In the genomic region with DNA sequence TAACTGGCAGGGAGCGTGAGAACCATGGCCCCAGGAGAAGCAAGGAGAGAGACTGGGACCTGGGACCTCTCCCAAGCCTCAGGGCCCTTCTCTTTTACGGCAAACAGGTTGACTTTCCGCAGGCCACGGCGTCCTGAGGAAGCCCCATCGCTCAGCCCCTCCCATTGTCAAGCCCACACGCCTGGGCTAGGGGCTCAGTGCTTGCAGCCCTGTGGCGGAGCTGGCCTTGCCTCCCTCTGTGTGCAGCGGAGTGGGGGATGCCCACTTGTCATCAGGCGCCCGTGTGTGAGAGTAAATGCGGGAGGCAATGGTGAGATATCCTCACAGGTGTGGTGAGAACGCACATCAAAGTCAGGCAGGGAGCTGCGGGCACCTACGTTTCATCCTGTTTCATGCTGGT, we compare ENCODE assay signal across 22 cellular contexts.
DNase-seq lines count a peak whose midpoint lies in the region; ATAC-seq and TF ChIP-seq lines count a peak whose summit lies in the region.
"Had no signal": no experiment of that assay in that cellular context is flagged by ENCODE, and none has a peak within 500 bp of the region (broad histone marks: within the 10 kb centered on the region; RNA-seq: fewer than 3 reads in every experiment).

No MANE protein-coding gene starts in this region.

- H3K9me3 ChIP-seq in neuronal stem cell (replicated peaks in 1 of 2; ENCODE audit: control insufficient read depth in 2 of 2, insufficient read depth in 1 of 2, low read depth in 1 of 2, low read length in 2 of 2), result no peaks in the 10 kb centered on the region
- H3K9me3 ChIP-seq: BE2C, BLaER1 had no signal

- ATAC-seq in esophagus mucosa, result peak; percentile 25
- ATAC-seq in GM21786 (IDR thresholded peaks at IDR 0.05; ENCODE audit: unreplicated experiment), result no peak

- H2BK5ac ChIP-seq in neuronal stem cell (ENCODE audit: low read length), result no peak overlapping the region

- no peak overlapping the region for H2BK120ac ChIP-seq in neuronal stem cell (ENCODE audit: low read depth, low read length)

- no peaks in the 10 kb centered on the region for H3K27me3 Mint-ChIP-seq in activated CD4-positive, alpha-beta T cell treated with anti-CD3 and anti-CD28 coated beads, Interleukin-2, amount 10 ng/mL, durations not matched to agents 24 days and 14 days
- H3K27me3 Mint-ChIP-seq: CD4-positive, CD25-positive, alpha-beta regulatory T cell had no signal

- no peak overlapping the region for H2AFZ ChIP-seq in neuronal stem cell (ENCODE audit: low read length)

- no peak overlapping the region for H2BK15ac ChIP-seq in neuronal stem cell (ENCODE audit: low read length)

- H3K9ac ChIP-seq in neuronal stem cell (ENCODE audit: low read depth, low read length, poor library complexity), result no peak overlapping the region
- H3K9ac ChIP-seq: BLaER1 had no signal

- H3K4me1 ChIP-seq in neuronal stem cell (ENCODE audit: control insufficient read depth in 2 of 2, insufficient read depth in 1 of 2, low read depth in 1 of 2, low read length in 2 of 2), result peaks cover 0 to 12% of the 10 kb centered on the region in 2 donors
- H3K4me1 ChIP-seq: BE2C had no signal

- TF ChIP-seq CTCF in GM10266 (IDR thresholded peaks at IDR 0.05; ENCODE audit: control insufficient read depth, insufficient read depth, low read depth, missing control alignments), result no peak

- H3K4ac ChIP-seq in neuronal stem cell (ENCODE audit: low read length), result no peak overlapping the region

- H2AK5ac ChIP-seq in neuronal stem cell (ENCODE audit: low read depth, low read length), result no peak overlapping the region

- H3K27ac ChIP-seq in neuronal stem cell (replicated peaks; ENCODE audit: low read length), result no peak overlapping the region
- H3K27ac ChIP-seq: BLaER1 had no signal

- no peaks in the 10 kb centered on the region for H3K4me1 Mint-ChIP-seq in activated CD4-positive, alpha-beta T cell treated with anti-CD3 and anti-CD28 coated beads, Interleukin-2, amount 10 ng/mL, durations not matched to agents 24 days and 14 days
- H3K4me1 Mint-ChIP-seq: CD14-positive monocyte; CD4-positive, alpha-beta memory T cell; CD4-positive, CD25-positive, alpha-beta regulatory T cell; CD8-positive, alpha-beta memory T cell had no signal

- no peak overlapping the region for H3K4me2 ChIP-seq in neuronal stem cell (ENCODE audit: insufficient read depth, low read length, poor library complexity, severe bottlenecking)
- H3K4me2 ChIP-seq: BLaER1 had no signal

- H3K36me3 Mint-ChIP-seq in activated CD4-positive, alpha-beta T cell treated with anti-CD3 and anti-CD28 coated beads, Interleukin-2, amount 10 ng/mL, durations not matched to agents 24 days and 14 days (ENCODE audit: low read depth), result no peaks in the 10 kb centered on the region
- H3K36me3 Mint-ChIP-seq: CD14-positive monocyte; CD4-positive, alpha-beta memory T cell; CD4-positive, CD25-positive, alpha-beta regulatory T cell had no signal

- H3K27me3 ChIP-seq in neuronal stem cell (ENCODE audit: control insufficient read depth in 3 of 3, insufficient read depth in 3 of 3, low read depth in 1 of 3, low read length in 3 of 3), result no peaks in the 10 kb centered on the region
- H3K27me3 ChIP-seq: BE2C, BLaER1 had no signal

- peak; percentile 27 for DNase-seq in activated CD4-positive, alpha-beta T cell treated with anti-CD3 and anti-CD28 coated beads, Interleukin-2, amount 10 ng/mL, durations not matched to agents 24 days and 14 days
- DNase-seq in activated CD4-positive, alpha-beta T cell treated with anti-CD3 and anti-CD28 coated beads for 1 hour, result no peak
- DNase-seq in neuronal stem cell (ENCODE audit: low spot score), result no peak
- no peak for DNase-seq in GM10266 (ENCODE audit: extremely low spot score)
- DNase-seq: 8988T; ACHN; C1 segment of cervical spinal cord; CD4-positive, alpha-beta memory T cell; CD4-positive, CD25-positive, alpha-beta regulatory T cell; CD8-positive, alpha-beta memory T cell; COR-L47; DMS 273 treated with DMSO at 0.1 percent for 48 hours; DMS153; DMS53; DMS79; DND-41; GDM1 had no signal

- H3K27ac Mint-ChIP-seq in activated CD4-positive, alpha-beta T cell treated with anti-CD3 and anti-CD28 coated beads, Interleukin-2, amount 10 ng/mL, durations not matched to agents 24 days and 14 days, result no peak overlapping the region
- H3K27ac Mint-ChIP-seq: CD14-positive monocyte; CD4-positive, alpha-beta memory T cell; CD4-positive, CD25-positive, alpha-beta regulatory T cell; CD8-positive, alpha-beta memory T cell had no signal

- H3K18ac ChIP-seq in neuronal stem cell (ENCODE audit: low read length), result peak overlapping the region; percentile 11

- H2BK12ac ChIP-seq in neuronal stem cell (ENCODE audit: low read length), result no peak overlapping the region

- H3K79me1 ChIP-seq in neuronal stem cell (ENCODE audit: low read depth, low read length), result no peaks in the 10 kb centered on the region

- no peak overlapping the region for H3K14ac ChIP-seq in neuronal stem cell (ENCODE audit: low read length)

- H4K8ac ChIP-seq in neuronal stem cell (ENCODE audit: low read depth, low read length), result no peak overlapping the region

- H4K91ac ChIP-seq in neuronal stem cell (ENCODE audit: low read depth, low read length, poor library complexity), result no peak overlapping the region

- intact Hi-C loops in activated CD4-positive, alpha-beta T cell treated with anti-CD3 and anti-CD28 coated beads, Interleukin-2, amount 10 ng/mL, durations not matched to agents 24 days and 14 days (cut with micrococcal nuclease), result no loop called here

- no peaks in the 10 kb centered on the region for H3K36me3 ChIP-seq in neuronal stem cell (replicated peaks in 1 of 2; ENCODE audit: control insufficient read depth in 2 of 2, insufficient read depth in 2 of 2, low read length in 2 of 2)
- H3K36me3 ChIP-seq: BE2C, BLaER1 had no signal

- H3K9me3 Mint-ChIP-seq in activated CD4-positive, alpha-beta T cell treated with anti-CD3 and anti-CD28 coated beads, Interleukin-2, amount 10 ng/mL, durations not matched to agents 24 days and 14 days, result no peaks in the 10 kb centered on the region
- H3K9me3 Mint-ChIP-seq: CD4-positive, alpha-beta memory T cell; CD8-positive, alpha-beta memory T cell had no signal

- no peak overlapping the region for H3K4me3 ChIP-seq in neuronal stem cell (ENCODE audit: low read length in 2 of 2)
- H3K4me3 ChIP-seq: BLaER1 had no signal

- no peak overlapping the region for H3K4me3 Mint-ChIP-seq in activated CD4-positive, alpha-beta T cell treated with anti-CD3 and anti-CD28 coated beads, Interleukin-2, amount 10 ng/mL, durations not matched to agents 24 days and 14 days
- H3K4me3 Mint-ChIP-seq: CD14-positive monocyte; CD4-positive, alpha-beta memory T cell; CD4-positive, CD25-positive, alpha-beta regulatory T cell; CD8-positive, alpha-beta memory T cell had no signal

- H3K23ac ChIP-seq in neuronal stem cell (ENCODE audit: low read depth, low read length, poor library complexity), result no peak overlapping the region

- WGBS in neuronal stem cell (ENCODE audit: extremely low coverage in 2 of 2, insufficient read length in 2 of 2, insufficient replicate concordance in 1 of 2), 2 donors, result no CpG with 5 or more reads among the region's 15 CpGs
